1 cellular context compared by ENCODE assay signal in genomic region chr13:48242677-48243076, GRCh38.
TF ChIP-seq lines count a peak whose summit lies in the region.

No MANE protein-coding gene starts in this region.

TF ChIP-seq in HepG2, 621 proteins besides CTCF, POLR2A, EP300 and RAD21:
- TF ChIP-seq ZBTB49 (CRISPR knock-in tag; IDR thresholded peaks at IDR 0.05; ENCODE audit: borderline replicate concordance) (no peak), THAP9 (CRISPR knock-in tag; IDR thresholded peaks at IDR 0.05; ENCODE audit: borderline replicate concordance) (no peak), FOXA3 (CRISPR knock-in tag; IDR thresholded peaks at IDR 0.05) (peak; percentile 31; the same call in 1 of the 2 replicates), FOXP1 (IDR thresholded peaks at IDR 0.05) (no peak), FOXP1 (CRISPR knock-in tag; IDR thresholded peaks at IDR 0.05) (0 out of 2 replicates have a peak, but pooled peaks have one; percentile 9), ZNF740 (CRISPR knock-in tag; IDR thresholded peaks at IDR 0.05) (no peak), SOX13 (IDR thresholded peaks at IDR 0.05) (no peak), SOX13 (CRISPR knock-in tag; conservative IDR thresholded peaks at IDR 0.05 in 1 of 2, IDR thresholded peaks at IDR 0.05 in 1 of 2) (peak in 1 of 2 experiments; percentile 33; a peak in 1 of 4 replicates), CREB1 (IDR thresholded peaks at IDR 0.05) (no peak), CREB1 (CRISPR knock-in tag; IDR thresholded peaks at IDR 0.05) (0 out of 2 replicates have a peak, but pooled peaks have one; percentile 17), GATAD2A (CRISPR knock-in tag; IDR thresholded peaks at IDR 0.05) (peak; percentile 31; the same call in 1 of the 2 replicates)
